Comparison of ENCODE assay signal across 19 cellular contexts in the genomic region with DNA sequence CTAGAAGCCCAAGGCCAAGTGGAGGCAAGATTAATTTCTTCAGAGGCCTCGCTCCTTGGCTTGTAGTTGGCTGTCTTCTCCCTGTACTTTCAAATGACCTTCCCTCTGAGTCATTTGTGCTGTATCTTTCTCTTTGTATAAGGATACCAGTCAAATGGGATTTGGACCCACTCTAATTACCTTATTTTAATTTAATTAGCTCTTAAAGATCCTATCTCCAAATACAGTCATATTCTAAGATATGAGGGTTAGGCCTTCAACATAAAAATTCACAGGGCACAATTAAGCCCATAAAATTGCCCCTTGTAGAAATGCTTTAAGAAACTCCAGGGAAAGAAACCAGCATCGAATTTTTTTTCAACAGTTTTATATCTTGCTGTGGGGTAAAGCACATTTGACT.
"Had no signal": no experiment of that assay in that cellular context is flagged by ENCODE, and none has a peak within 500 bp of the region (broad histone marks: within the 10 kb centered on the region; RNA-seq: fewer than 3 reads in every experiment).

No MANE protein-coding gene starts in this region.

- H3K79me2 ChIP-seq: parathyroid adenoma had no signal

- H3K27ac ChIP-seq: dorsolateral prefrontal cortex, neural progenitor cell, parathyroid adenoma, right lobe of liver, thoracic aorta, tibial nerve, upper lobe of left lung had no signal

- H3K4me2 ChIP-seq: neural progenitor cell had no signal

- DNase-seq: dorsolateral prefrontal cortex; effector CD4-positive, alpha-beta T cell; mucosa of descending colon; naive B cell; right lobe of liver; small intestine; stimulated activated CD4-positive, alpha-beta T cell treated with anti-CD3 and anti-CD28 coated beads, Interleukin-15, amount 100 ng/mL, for 24 hours; stimulated activated CD4-positive, alpha-beta T cell treated with anti-CD3 and anti-CD28 coated beads, Interleukin-2, amount 100 ng/mL, for 48 hours; stimulated activated naive B cell treated with anti-CD40 and anti-IgM and Interleukin-4, amounts not matched to agents 10 μg/mL and 1 μg/mL and 100 μg/mL, for 72 hours; upper lobe of left lung had no signal

- H3K4me1 Mint-ChIP-seq: neural progenitor cell had no signal

- H3K9ac ChIP-seq: neural progenitor cell, parathyroid adenoma had no signal

- H2AFZ ChIP-seq: neural progenitor cell, parathyroid adenoma had no signal

- H3K4me1 ChIP-seq: neural progenitor cell, parathyroid adenoma, right lobe of liver, tibial nerve, upper lobe of left lung had no signal

- H3K27me3 ChIP-seq: dorsolateral prefrontal cortex, neural progenitor cell, right lobe of liver, tibial nerve, upper lobe of left lung had no signal

- H3K27ac Mint-ChIP-seq: memory B cell; naive B cell; natural killer cell treated with Interleukin-12 subunit alpha and Interleukin-12 subunit beta and Interleukin-15 and Interleukin-18, amount 100 ng/mL, for 72 hours; neural progenitor cell; progenitor cell of endocrine pancreas; stimulated activated naive B cell treated with anti-CD40 and anti-IgM and Interleukin-4, amounts not matched to agents 10 μg/mL and 1 μg/mL and 100 μg/mL, for 72 hours; stimulated activated naive CD8-positive, alpha-beta T cell treated with anti-CD3 and anti-CD28 coated beads, Interleukin-15, Interleukin-2, amounts not matched to agents 100 ng/mL and 50 ng/mL, for 24 hours had no signal

- H3K36me3 Mint-ChIP-seq: naive B cell; natural killer cell treated with Interleukin-12 subunit alpha and Interleukin-12 subunit beta and Interleukin-15 and Interleukin-18, amount 100 ng/mL, for 72 hours; neural progenitor cell had no signal

- H3K36me3 ChIP-seq: neural progenitor cell, right lobe of liver, thoracic aorta, tibial nerve, upper lobe of left lung had no signal

- H3K4me3 Mint-ChIP-seq: memory B cell; naive B cell; natural killer cell treated with Interleukin-12 subunit alpha and Interleukin-12 subunit beta and Interleukin-15 and Interleukin-18, amount 100 ng/mL, for 72 hours; neural progenitor cell; stimulated activated naive B cell treated with anti-CD40 and anti-IgM and Interleukin-4, amounts not matched to agents 10 μg/mL and 1 μg/mL and 100 μg/mL, for 72 hours; stimulated activated naive CD8-positive, alpha-beta T cell treated with anti-CD3 and anti-CD28 coated beads, Interleukin-15, Interleukin-2, amounts not matched to agents 100 ng/mL and 50 ng/mL, for 24 hours had no signal

- H3K4me3 ChIP-seq: dorsolateral prefrontal cortex, lung, mucosa of descending colon, neural progenitor cell, right lobe of liver, thoracic aorta, tibial nerve, upper lobe of left lung had no signal

- H3K27me3 Mint-ChIP-seq: memory B cell; naive B cell; progenitor cell of endocrine pancreas; stimulated activated naive CD8-positive, alpha-beta T cell treated with anti-CD3 and anti-CD28 coated beads, Interleukin-15, Interleukin-2, amounts not matched to agents 100 ng/mL and 50 ng/mL, for 24 hours had no signal

- H3K9me3 ChIP-seq: mucosa of descending colon, right lobe of liver, thoracic aorta, tibial nerve, upper lobe of left lung had no signal
